In the genomic region with DNA sequence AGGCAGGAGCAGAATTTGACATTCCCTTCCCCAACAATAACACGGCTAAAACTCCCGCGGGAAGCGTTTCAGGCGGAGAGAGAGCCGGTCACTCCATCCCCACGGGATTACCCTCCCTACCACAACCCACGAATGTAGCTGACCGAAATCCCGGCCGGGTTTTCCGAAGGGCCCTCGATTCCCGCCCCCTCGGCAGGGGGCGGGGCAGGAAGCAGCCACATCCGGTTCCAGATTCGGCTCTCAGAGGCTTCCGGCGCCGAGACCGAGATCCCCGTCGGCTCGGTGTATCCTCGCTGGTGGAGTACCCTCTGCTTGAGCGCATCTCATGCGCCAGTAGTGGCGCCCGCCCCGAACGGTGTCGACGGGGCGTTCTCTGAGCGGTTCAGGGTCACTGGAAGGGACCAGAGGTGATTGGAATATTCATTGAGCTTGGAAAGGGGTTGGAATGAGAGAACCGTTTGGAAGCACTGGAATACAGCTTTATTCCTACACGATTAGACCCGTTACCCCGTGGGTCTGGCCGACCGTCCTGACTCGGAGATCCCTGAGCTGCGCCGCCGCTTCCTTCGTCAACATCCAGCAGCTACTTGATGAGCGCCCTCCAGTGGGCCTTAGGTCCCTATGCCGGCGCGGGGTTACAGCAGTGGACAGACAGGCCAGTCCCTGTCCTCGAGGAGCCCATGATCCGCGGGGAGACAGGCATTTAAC, we compare ENCODE assay signal across 8 cellular contexts. TPM values are rescaled to one million over a fixed set of nuclear protein-coding genes. Genes with fewer than 3 reads are reported as not detected.
DNase-seq lines count a peak whose midpoint lies in the region; ATAC-seq lines count a peak whose summit lies in the region.

No MANE protein-coding gene starts in this region.

- peaks cover 34% of the 10 kb centered on the region for H3K4me1 Mint-ChIP-seq in activated CD8-positive, alpha-beta memory T cell treated with anti-CD3 and anti-CD28 coated beads, Interleukin-2, amount 10 ng/mL, durations not matched to agents 7 days and 5 days

- H3K4me3 ChIP-seq in HUES48 (ENCODE audit: low read depth, low read length), result peak overlapping the region; percentile 96
- H3K4me3 ChIP-seq in endocrine pancreas (ENCODE audit: control insufficient read depth, insufficient read depth, low read length), result peak overlapping the region; percentile 16

- peaks cover 35% of the 10 kb centered on the region for H3K36me3 Mint-ChIP-seq in activated CD8-positive, alpha-beta memory T cell treated with anti-CD3 and anti-CD28 coated beads, Interleukin-2, amount 10 ng/mL, durations not matched to agents 7 days and 5 days

- peak overlapping the region; percentile 99 for H3K27ac Mint-ChIP-seq in activated CD8-positive, alpha-beta memory T cell treated with anti-CD3 and anti-CD28 coated beads, Interleukin-2, amount 10 ng/mL, durations not matched to agents 7 days and 5 days

- no peaks in the 10 kb centered on the region for H3K27me3 Mint-ChIP-seq in activated CD8-positive, alpha-beta memory T cell treated with anti-CD3 and anti-CD28 coated beads, Interleukin-2, amount 10 ng/mL, durations not matched to agents 7 days and 5 days

- H3K4me1 ChIP-seq in HUES48 (ENCODE audit: control insufficient read depth, insufficient read depth, low read length) (no peaks in the 10 kb centered on the region; the same call in 1 of the 2 replicates), endocrine pancreas (ENCODE audit: control insufficient read depth, insufficient read depth, low read length) (no peaks in the 10 kb centered on the region)

- peaks cover 19% of the 10 kb centered on the region for H3K36me3 ChIP-seq in HUES48 (ENCODE audit: control insufficient read depth, insufficient read depth, low read length)
- peaks cover 3% of the 10 kb centered on the region for H3K36me3 ChIP-seq in endocrine pancreas (ENCODE audit: control insufficient read depth, insufficient read depth, low read length)

- H3K27ac ChIP-seq in HUES48 (ENCODE audit: low read depth, low read length), result peak overlapping the region; percentile 100

- DNase-seq in D341Med (ENCODE audit: low spot score), result peak; percentile 92
- DNase-seq in NOMO-1 treated with DMSO at 0.1 percent for 48 hours (lab: John Stamatoyannopoulos, UW; ENCODE audit: unreplicated experiment), result peak; percentile 81
- peak; percentile 95 for DNase-seq in activated CD8-positive, alpha-beta memory T cell treated with anti-CD3 and anti-CD28 coated beads, Interleukin-2, amount 10 ng/mL, durations not matched to agents 7 days and 5 days
- DNase-seq in mesenteric fat pad (ENCODE audit: low spot score), result peak; percentile 97
- DNase-seq in stimulated activated CD8-positive, alpha-beta memory T cell treated with anti-CD3 and anti-CD28 coated beads, Interleukin-15, amount 100 ng/mL, for 1 hour (ENCODE audit: low read depth), result peak; percentile 90

- CTCF ChIA-PET in activated CD8-positive, alpha-beta memory T cell treated with anti-CD3 and anti-CD28 coated beads, Interleukin-2, amount 10 ng/mL, durations not matched to agents 7 days and 5 days (lab: Charles Lee), result interaction anchor here (0.8 to 5.4 kb wide), 16 partner anchors 9 to 286 kb away, joined by 3 to 37 read pairs (median 6); a partner anchor contains a TSS

- H3K9me3 Mint-ChIP-seq in activated CD8-positive, alpha-beta memory T cell treated with anti-CD3 and anti-CD28 coated beads, Interleukin-2, amount 10 ng/mL, durations not matched to agents 7 days and 5 days (ENCODE audit: low read depth), result no peaks in the 10 kb centered on the region

- peak overlapping the region; percentile 90 for H3K4me3 Mint-ChIP-seq in activated CD8-positive, alpha-beta memory T cell treated with anti-CD3 and anti-CD28 coated beads, Interleukin-2, amount 10 ng/mL, durations not matched to agents 7 days and 5 days

- no peaks in the 10 kb centered on the region for H3K9me3 ChIP-seq in HUES48 (ENCODE audit: control insufficient read depth, insufficient read depth, low read length)
- no peaks in the 10 kb centered on the region for H3K9me3 ChIP-seq in endocrine pancreas (ENCODE audit: control insufficient read depth, low read length)

- ATAC-seq in GM21423 (IDR thresholded peaks at IDR 0.05; ENCODE audit: unreplicated experiment), result peak; percentile 69
- peak; percentile 85 for ATAC-seq in activated CD8-positive, alpha-beta memory T cell treated with anti-CD3 and anti-CD28 coated beads, Interleukin-2, amount 10 ng/mL, durations not matched to agents 7 days and 5 days

- peak overlapping the region; percentile 89 for H3K9ac ChIP-seq in HUES48 (ENCODE audit: low read depth, low read length)
- peak overlapping the region; percentile 42 for H3K9ac ChIP-seq in endocrine pancreas (ENCODE audit: control insufficient read depth, insufficient read depth, low read length)

- no peaks in the 10 kb centered on the region for H3K27me3 ChIP-seq in HUES48 (ENCODE audit: control insufficient read depth, insufficient read depth, low read length)
- H3K27me3 ChIP-seq in endocrine pancreas (ENCODE audit: control insufficient read depth, insufficient read depth, low read length), result no peaks in the 10 kb centered on the region

RNA-seq across cellular contexts. Expression of a gene that starts 0.6 kb away (rescaled TPM):
- total RNA-seq in activated CD8-positive, alpha-beta memory T cell treated with anti-CD3 and anti-CD28 coated beads, Interleukin-2, amount 10 ng/mL, durations not matched to agents 7 days and 5 days, result 10 to 100 TPM; 34.7 to 49.9 TPM
- 56.2 TPM for total RNA-seq in mesenteric fat pad

RNA-seq across cellular contexts. Expression of a gene that starts 10.0 kb away (rescaled TPM):
- total RNA-seq in activated CD8-positive, alpha-beta memory T cell treated with anti-CD3 and anti-CD28 coated beads, Interleukin-2, amount 10 ng/mL, durations not matched to agents 7 days and 5 days, result 10 to 100 TPM; 67.8 to 90.3 TPM
- total RNA-seq in mesenteric fat pad, result 34.8 TPM

RNA-seq across cellular contexts. Expression of a gene that starts 10.4 kb away (rescaled TPM):
- total RNA-seq in activated CD8-positive, alpha-beta memory T cell treated with anti-CD3 and anti-CD28 coated beads, Interleukin-2, amount 10 ng/mL, durations not matched to agents 7 days and 5 days, result 10 to 100 TPM; 61.5 to 78.4 TPM
- 48.9 TPM for total RNA-seq in mesenteric fat pad

RNA-seq across cellular contexts. Expression of a gene that starts 14.5 kb away (rescaled TPM):
- total RNA-seq in activated CD8-positive, alpha-beta memory T cell treated with anti-CD3 and anti-CD28 coated beads, Interleukin-2, amount 10 ng/mL, durations not matched to agents 7 days and 5 days, result 100 to 1,000 TPM; 207 to 235 TPM
- 77.9 TPM for total RNA-seq in mesenteric fat pad

RNA-seq across cellular contexts. Expression of a gene that starts 18.2 kb away (rescaled TPM):
- 10 to 100 TPM; 10.6 to 11.8 TPM for total RNA-seq in activated CD8-positive, alpha-beta memory T cell treated with anti-CD3 and anti-CD28 coated beads, Interleukin-2, amount 10 ng/mL, durations not matched to agents 7 days and 5 days
- total RNA-seq in mesenteric fat pad, result 12.1 TPM

Comparison
In these comparisons a context has a peak if more than half of its experiments do, and no peak if none do; other contexts are left out.
1. Peak in every context shown above with its lines: DNase-seq, ATAC-seq, H3K4me3 ChIP-seq and H3K27ac ChIP-seq.